Comparison of ENCODE assay signal across 20 cellular contexts in genomic region chr11:130499828-130500227, GRCh38. TPM values are rescaled to one million over a fixed set of nuclear protein-coding genes. Genes with fewer than 3 reads are reported as not detected.
DNase-seq lines count a peak whose midpoint lies in the region; TF ChIP-seq lines count a peak whose summit lies in the region.
"Had no signal": no experiment of that assay in that cellular context is flagged by ENCODE, and none has a peak within 500 bp of the region (broad histone marks: within the 10 kb centered on the region; RNA-seq: fewer than 3 reads in every experiment).

No MANE protein-coding gene starts in this region.

- peaks cover 11% of the 10 kb centered on the region for H3K9me3 ChIP-seq in MG63

- CTCF ChIA-PET in HEK293T (lab: Yijun Ruan, JAX) = no interaction called here

- no peak overlapping the region for H3K4me3 ChIP-seq in fibroblast of mammary gland (ENCODE audit: control insufficient read depth, low read depth, low read length)
- no peak overlapping the region for H3K4me3 ChIP-seq in MG63
- H3K4me3 ChIP-seq: SK-N-MC had no signal

- POLR2A ChIA-PET in HEK293T (lab: Yijun Ruan, JAX) = no interaction called here

- DNase-seq in EH (ENCODE audit: low read depth) (peak; percentile 39), M059J (ENCODE audit: low read depth) (peak; percentile 27), fibroblast of mammary gland (ENCODE audit: low read depth) (peak; percentile 54), renal cortical epithelial cell (ENCODE audit: low read depth) (peak; percentile 41), HEK293T (ENCODE audit: extremely low spot score) (no peak), NCI-H446 (lab: John Stamatoyannopoulos, UW) (no peak), MG63 (no peak)
- DNase-seq: CD4-positive, CD25-positive, alpha-beta regulatory T cell; DMS79 treated with DMSO at 0.1 percent for 48 hours; GOT3; Karpas-422; NCI-H1105; NCI-H146; NCI-H2029 treated with DMSO at 0.1 percent for 48 hours; NCI-H226; NCI-H524; NCI-H774; NK-92 treated with Interleukin-12 subunit alpha and Interleukin-12 subunit beta, amount 100 ng/mL, for 24 hours; SHP77 treated with DMSO at 0.1 percent for 48 hours had no signal

- H3K36me3 ChIP-seq in MG63 = no peaks in the 10 kb centered on the region

- TF ChIP-seq CTCF in fibroblast of mammary gland (conservative IDR thresholded peaks at IDR 0.05; ENCODE audit: control insufficient read depth, insufficient read depth, low read depth, low read length) = no peak

- H3K27me3 ChIP-seq in MG63 = no peaks in the 10 kb centered on the region

TF ChIP-seq in HEK293T, 16 proteins besides CTCF, POLR2A, EP300 and RAD21:
- no peak for TF ChIP-seq L3MBTL2 (conservative IDR thresholded peaks at IDR 0.05)
- no peak for TF ChIP-seq NFRKB (IDR thresholded peaks at IDR 0.05)
- TF ChIP-seq SP1 (IDR thresholded peaks at IDR 0.05) = no peak
- no peak for TF ChIP-seq ARNT (IDR thresholded peaks at IDR 0.05)
- TF ChIP-seq SUZ12 (IDR thresholded peaks at IDR 0.05) = no peak
- no peak for TF ChIP-seq HDGF (IDR thresholded peaks at IDR 0.05; ENCODE audit: borderline replicate concordance)
- no peak for TF ChIP-seq FOXK2 (IDR thresholded peaks at IDR 0.05)
- no peak for TF ChIP-seq PKNOX1 (IDR thresholded peaks at IDR 0.05)

RNA-seq across cellular contexts. Expression of gene ADAMTS15, which starts 51.4 kb away (rescaled TPM):
- 6.9 and 10.9 TPM in 2 replicates for total RNA-seq in M059J (2014; rRNA removed; shearing (Covaris generic))
- total RNA-seq in renal cortical epithelial cell = 0.35 and 2.0 TPM in 2 replicates
- total RNA-seq in MG63 (2014; rRNA removed; shearing (Covaris generic); ENCODE audit: low replicate concordance) = 1.2 and 2.1 TPM in 2 replicates
- total RNA-seq: CD4-positive, CD25-positive, alpha-beta regulatory T cell had no signal

Comparison
In these comparisons a context has a peak if more than half of its experiments do, and no peak if none do; other contexts are left out.
1. DNase-seq: peak in EH (single experiment), M059J (single experiment), fibroblast of mammary gland (single experiment) and renal cortical epithelial cell (single experiment); none in HEK293T (single experiment), NCI-H446 (0 of 2) and MG63 (single experiment).